ENCODE assay signal across 20 cellular contexts in the genomic region with DNA sequence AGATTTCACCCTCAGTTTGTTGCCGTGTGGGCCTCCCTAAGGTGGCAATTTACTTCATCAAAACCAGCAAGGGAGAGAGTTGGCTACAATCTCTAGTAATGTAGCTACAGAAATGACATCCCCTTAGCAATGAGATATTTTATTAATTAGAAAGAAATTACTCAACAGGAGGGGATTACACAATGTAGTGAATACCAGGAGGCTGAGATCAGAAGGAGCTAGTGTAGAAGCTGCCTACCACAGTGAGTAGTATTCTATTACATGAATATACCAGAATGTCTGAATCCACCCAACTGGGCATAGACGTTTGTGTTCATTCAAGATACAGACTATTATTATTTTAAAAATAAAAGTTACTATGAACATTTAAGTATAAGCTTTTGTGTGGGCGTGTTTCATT.
"Had no signal": no experiment of that assay in that cellular context is flagged by ENCODE, and none has a peak within 500 bp of the region (broad histone marks: within the 10 kb centered on the region; RNA-seq: fewer than 3 reads in every experiment).

No MANE protein-coding gene starts in this region.

- H3K4me1 ChIP-seq: ascending aorta, heart right ventricle, suprapubic skin, upper lobe of left lung had no signal

- ATAC-seq: activated CD8-positive, alpha-beta T cell treated with anti-CD3 and anti-CD28 coated beads, Interleukin-2, amount 10 ng/mL, durations not matched to agents 7 days and 5 days; heart right ventricle; left lobe of liver; natural killer cell treated with Interleukin-12 subunit alpha and Interleukin-12 subunit beta and Interleukin-15 and Interleukin-18, amount 100 ng/mL, for 72 hours; right cardiac atrium; WTC11 had no signal

- H3K27me3 Mint-ChIP-seq: memory B cell; natural killer cell treated with Interleukin-12 subunit alpha and Interleukin-12 subunit beta and Interleukin-15 and Interleukin-18, amount 100 ng/mL, for 72 hours; progenitor cell of endocrine pancreas had no signal

- H3K36me3 ChIP-seq: ascending aorta, heart right ventricle, suprapubic skin, upper lobe of left lung had no signal

- H3K9me3 ChIP-seq: ascending aorta, suprapubic skin, upper lobe of left lung had no signal

- H3K27ac ChIP-seq: ascending aorta, coronary artery, heart right ventricle, suprapubic skin, upper lobe of left lung had no signal

- DNase-seq: activated CD4-positive, alpha-beta T cell treated with anti-CD3 and anti-CD28 coated beads for 48 hours; activated CD8-positive, alpha-beta memory T cell treated with anti-CD3 and anti-CD28 coated beads, Interleukin-2, amount 50 U/mL, for 48 hours; activated CD8-positive, alpha-beta T cell treated with anti-CD3 and anti-CD28 coated beads, Interleukin-2, amount 10 ng/mL, durations not matched to agents 7 days and 5 days; caudate nucleus; effector CD4-positive, alpha-beta T cell; heart right ventricle; islet precursor cell; nucleus accumbens; right cardiac atrium; stimulated activated naive CD4-positive, alpha-beta T cell treated with Interleukin-2 at 50 U/mL for 16 hours; upper lobe of left lung had no signal

- H3K4me3 Mint-ChIP-seq: activated CD8-positive, alpha-beta T cell treated with anti-CD3 and anti-CD28 coated beads, Interleukin-2, amount 10 ng/mL, durations not matched to agents 7 days and 5 days; memory B cell; natural killer cell treated with Interleukin-12 subunit alpha and Interleukin-12 subunit beta and Interleukin-15 and Interleukin-18, amount 100 ng/mL, for 72 hours; T-helper 1 cell treated with Interleukin-12 subunit alpha and Interleukin-12 subunit beta and Interleukin-4 antibody, amounts not matched to agents 30 μg/mL and 1 μg/mL, for 36 hours; WTC11 had no signal

- H3K27ac Mint-ChIP-seq: activated CD8-positive, alpha-beta T cell treated with anti-CD3 and anti-CD28 coated beads, Interleukin-2, amount 10 ng/mL, durations not matched to agents 7 days and 5 days; memory B cell; natural killer cell treated with Interleukin-12 subunit alpha and Interleukin-12 subunit beta and Interleukin-15 and Interleukin-18, amount 100 ng/mL, for 72 hours; progenitor cell of endocrine pancreas; T-helper 1 cell treated with Interleukin-12 subunit alpha and Interleukin-12 subunit beta and Interleukin-4 antibody, amounts not matched to agents 30 μg/mL and 1 μg/mL, for 36 hours; WTC11 had no signal

- H3K4me3 ChIP-seq: ascending aorta, coronary artery, heart right ventricle, suprapubic skin, upper lobe of left lung had no signal

- H3K36me3 Mint-ChIP-seq: memory B cell, WTC11 had no signal

- H3K4me1 Mint-ChIP-seq: memory B cell, WTC11 had no signal

- H3K27me3 ChIP-seq: ascending aorta, heart right ventricle, suprapubic skin, upper lobe of left lung had no signal
